Comparison of ENCODE assay signal across 8 cellular contexts in the genomic region with DNA sequence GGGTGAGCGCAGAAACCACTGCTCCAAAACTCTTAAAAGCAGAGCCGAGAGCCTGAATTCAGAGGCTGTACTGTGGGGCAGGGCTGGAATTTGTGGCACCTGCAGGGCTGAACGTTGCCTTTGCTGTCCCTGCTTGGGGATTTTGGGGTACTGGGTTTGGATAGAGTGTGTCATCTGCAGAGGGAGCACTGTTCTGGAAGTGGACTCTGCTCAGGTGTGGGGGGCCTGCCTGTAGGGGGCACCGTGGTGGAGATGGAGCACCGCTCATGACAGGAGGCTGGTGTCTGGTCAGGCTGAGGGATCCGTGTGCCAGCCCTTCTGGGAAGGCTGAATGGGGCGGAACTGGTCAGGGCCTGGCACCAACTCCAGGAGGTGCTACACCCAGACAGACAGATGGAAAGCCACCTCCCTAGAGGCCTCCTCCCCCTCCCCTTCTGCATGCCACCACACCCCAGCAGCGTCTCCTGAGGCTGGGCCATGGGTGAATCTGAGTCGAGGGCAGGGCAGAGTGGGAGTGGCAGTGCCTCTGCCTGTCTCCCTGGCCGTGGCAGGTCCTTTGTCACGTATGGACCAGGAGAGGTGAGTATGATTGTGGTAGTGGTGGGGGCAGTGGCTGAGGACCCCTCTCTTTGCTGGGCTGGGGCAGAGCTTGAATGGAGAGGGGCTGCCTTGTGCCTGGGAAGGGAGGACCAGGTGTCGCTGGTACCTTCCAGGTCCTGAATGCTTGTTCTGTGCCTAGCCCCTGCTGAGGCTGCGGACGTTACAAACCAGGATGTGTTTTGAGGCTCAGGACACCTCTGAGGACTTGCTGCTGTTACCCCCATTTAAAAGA. TPM values are rescaled to one million over a fixed set of nuclear protein-coding genes. Genes with fewer than 3 reads are reported as not detected.
DNase-seq lines count a peak whose midpoint lies in the region; ATAC-seq and TF ChIP-seq lines count a peak whose summit lies in the region.
"Not testable (repeated sequence)": the region's sequence is repeated elsewhere in the genome, so short reads cannot be mapped to it uniquely, and the experiment has no call there.

No MANE protein-coding gene starts in this region.

- H3K4ac ChIP-seq in trophoblast cell (ENCODE audit: low read depth, low read length): not testable (repeated sequence)

- intact Hi-C loops in colonic mucosa (cut with DNase I); heart right ventricle (cut with DNase I): not testable (repeated sequence)

- peaks cover 46% of the 10 kb centered on the region for H3K4me1 ChIP-seq in Loucy (ENCODE audit: insufficient read depth, low read length, poor library complexity, severe bottlenecking)
- H3K4me1 ChIP-seq in colonic mucosa; trophoblast cell (ENCODE audit: control insufficient read depth in 1 of 2, insufficient read depth in 2 of 2, low read length in 2 of 2): not testable (repeated sequence)
- peaks cover 16 to 72% (median 41%) of the 10 kb centered on the region in 9 donors for H3K4me1 ChIP-seq in heart right ventricle

- H3K27me3 ChIP-seq in Loucy (ENCODE audit: insufficient read depth, low read length, poor library complexity, severe bottlenecking); colonic mucosa; heart right ventricle; trophoblast cell (ENCODE audit: insufficient read depth, low read length): not testable (repeated sequence)

- H2AFZ ChIP-seq in Loucy (ENCODE audit: low read length); trophoblast cell (ENCODE audit: insufficient read depth, low read length, poor library complexity): not testable (repeated sequence)

- peak overlapping the region; percentile 71 for H3K27ac ChIP-seq in colonic mucosa
- H3K27ac ChIP-seq in heart right ventricle: peak overlapping the region in 8 of 10 donors; percentile 13 to 77 (median 52)
- not testable (repeated sequence) for H3K27ac ChIP-seq in trophoblast cell (ENCODE audit: low read depth, low read length)

- not testable (repeated sequence) for H3K9me3 Mint-ChIP-seq in WTC11, mesothelial cell of epicardium

- H2BK120ac ChIP-seq in trophoblast cell (ENCODE audit: insufficient read depth, low read length, poor library complexity): not testable (repeated sequence)

- H3K4me1 Mint-ChIP-seq in WTC11 (peaks cover 38% of the 10 kb centered on the region), mesothelial cell of epicardium (peaks cover 21% of the 10 kb centered on the region)

- TF ChIP-seq CTCF in GM12874 (IDR thresholded peaks at IDR 0.05; ENCODE audit: insufficient read depth, low read depth, low read length): 0 out of 2 replicates have a peak, but pooled peaks have one; percentile 6
- TF ChIP-seq CTCF in Loucy (conservative IDR thresholded peaks at IDR 0.05; ENCODE audit: low read length): peak; percentile 53
- TF ChIP-seq CTCF in WTC11 (IDR thresholded peaks at IDR 0.05); mesothelial cell of epicardium (IDR thresholded peaks at IDR 0.05; ENCODE audit: unreplicated experiment): not testable (repeated sequence)
- peak; percentile 22 for TF ChIP-seq CTCF in colonic mucosa (IDR thresholded peaks at IDR 0.05)
- TF ChIP-seq CTCF in heart right ventricle (IDR thresholded peaks at IDR 0.05): peak in 7 of 9 donors; percentile 5 to 53 (median 32)

- peak overlapping the region; percentile 48 for H2AK5ac ChIP-seq in trophoblast cell (ENCODE audit: low read length)

- H4K12ac ChIP-seq in trophoblast cell (ENCODE audit: low read depth, low read length): not testable (repeated sequence)

- H3K23ac ChIP-seq in trophoblast cell (ENCODE audit: low read length): not testable (repeated sequence)

- not testable (repeated sequence) for H3K79me1 ChIP-seq in trophoblast cell (ENCODE audit: low read length)

- not testable (repeated sequence) for H3K9ac ChIP-seq in Loucy (ENCODE audit: low read depth, low read length, poor library complexity, severe bottlenecking); trophoblast cell (ENCODE audit: low read length)
- H3K9ac ChIP-seq in colonic mucosa (ENCODE audit: low read depth in 2 of 2, low read length in 2 of 2): peak overlapping the region in 1 of 2 donors; percentile 40

- H3K27ac Mint-ChIP-seq in WTC11: not testable (repeated sequence)
- H3K27ac Mint-ChIP-seq in mesothelial cell of epicardium: peak overlapping the region; percentile 74

- ATAC-seq in WTC11: peak; percentile 44
- peak; percentile 26 to 74 (median 67) for ATAC-seq in heart right ventricle

- peak overlapping the region; percentile 29 for H3K4me2 ChIP-seq in Loucy (ENCODE audit: low read depth, low read length, poor library complexity, severe bottlenecking)
- not testable (repeated sequence) for H3K4me2 ChIP-seq in trophoblast cell (ENCODE audit: low read length)

- H3K9me2 ChIP-seq in Loucy (replicated peaks; ENCODE audit: low read depth, low read length): not testable (repeated sequence)

- not testable (repeated sequence) for H3K36me3 ChIP-seq in Loucy (ENCODE audit: insufficient read depth, low read length); colonic mucosa; heart right ventricle; trophoblast cell (ENCODE audit: control insufficient read depth in 1 of 2, insufficient read depth in 2 of 2, low read length in 2 of 2)

- H3F3A ChIP-seq in Loucy (ENCODE audit: low read depth): not testable (repeated sequence)

- not testable (repeated sequence) for H3K27me3 Mint-ChIP-seq in WTC11 (ENCODE audit: low read depth); mesothelial cell of epicardium (ENCODE audit: low read depth)

- not testable (repeated sequence) for H2BK5ac ChIP-seq in trophoblast cell (ENCODE audit: low read depth, low read length, poor library complexity)

- WGBS in heart right ventricle, 2 donors: 60 to 68% methylated on average over 14 of the region's 14 CpGs
- no CpG with 5 or more reads among the region's 14 CpGs for WGBS in trophoblast cell (ENCODE audit: extremely low coverage, insufficient coverage, insufficient read length)

- POLR2A ChIA-PET in WTC11 (lab: Charles Lee): interaction anchor here (0.7 kb wide), 1 partner anchor 98 kb away, joined by 4 read pairs; no protein-coding TSS in a partner anchor

- H4K8ac ChIP-seq in trophoblast cell (ENCODE audit: low read depth, low read length): not testable (repeated sequence)

- DNase-seq in WTC11 (ENCODE audit: low spot score) (peak; percentile 38), colonic mucosa (peak; percentile 83), heart right ventricle (peak in 1 of 2 donors; percentile 41), ureter (ENCODE audit: low spot score) (peak; percentile 59)
- DNase-seq in mesothelial cell of epicardium (ENCODE audit: low spot score in 2 of 2, unreplicated experiment in 2 of 2); trophoblast cell: not testable (repeated sequence)

- H2BK12ac ChIP-seq in trophoblast cell (ENCODE audit: low read length): not testable (repeated sequence)

- not testable (repeated sequence) for H3K36me3 Mint-ChIP-seq in WTC11, mesothelial cell of epicardium

- H3K9me3 ChIP-seq in Loucy (ENCODE audit: insufficient read depth, low read depth, low read length); colonic mucosa; heart right ventricle; trophoblast cell (ENCODE audit: insufficient read depth, low read depth, low read length): not testable (repeated sequence)

- CTCF ChIA-PET in WTC11 (lab: Charles Lee): not testable (repeated sequence)

- H3K14ac ChIP-seq in trophoblast cell (ENCODE audit: low read length): not testable (repeated sequence)

- H3K4me3 Mint-ChIP-seq in WTC11, mesothelial cell of epicardium: not testable (repeated sequence)

- not testable (repeated sequence) for H3K4me3 ChIP-seq in Loucy (ENCODE audit: low read length, poor library complexity, severe bottlenecking); colonic mucosa; trophoblast cell (ENCODE audit: low read depth, low read length)
- peak overlapping the region in 1 of 10 donors; percentile 13 for H3K4me3 ChIP-seq in heart right ventricle

- H3K18ac ChIP-seq in trophoblast cell (ENCODE audit: low read length): not testable (repeated sequence)

- H4K20me1 ChIP-seq in Loucy (ENCODE audit: insufficient read depth, low read length, poor library complexity, severe bottlenecking): peaks cover 12% of the 10 kb centered on the region

- not testable (repeated sequence) for H4K91ac ChIP-seq in trophoblast cell (ENCODE audit: low read depth, low read length)

- H3K79me2 ChIP-seq in Loucy (ENCODE audit: insufficient read depth, low read length): peaks cover 84% of the 10 kb centered on the region
- H3K79me2 ChIP-seq in trophoblast cell (ENCODE audit: control insufficient read depth, insufficient read depth, low read length, poor library complexity): not testable (repeated sequence)

TF ChIP-seq in WTC11, 78 proteins besides CTCF, POLR2A, EP300 and RAD21:
- peak; percentile 94 for TF ChIP-seq ZNF263 (CRISPR knock-in tag; IDR thresholded peaks at IDR 0.05; ENCODE audit: low read depth)

RNA-seq across cellular contexts. Expression of gene ST3GAL4, which starts 11.6 kb away (rescaled TPM):
- 12.8 to 17.3 TPM (median 14.3 TPM) in 3 replicates for total RNA-seq in WTC11 (2021)
- 100 to 1,000 TPM; 123 to 304 TPM for total RNA-seq in colonic mucosa
- total RNA-seq in heart right ventricle: 10 to 100 TPM; 24.8 to 51.0 (median 43.4) TPM
- polyA plus RNA-seq in heart right ventricle: 10 to 100 TPM; 96.2 to 98.2 TPM
- 15.6 to 17.4 TPM (median 16.4 TPM) in 3 replicates for total RNA-seq in mesothelial cell of epicardium
- 16.1 and 17.5 TPM in 2 replicates for polyA plus RNA-seq in trophoblast cell (2013)
- total RNA-seq in ureter: 46.4 TPM
